In the genomic region with DNA sequence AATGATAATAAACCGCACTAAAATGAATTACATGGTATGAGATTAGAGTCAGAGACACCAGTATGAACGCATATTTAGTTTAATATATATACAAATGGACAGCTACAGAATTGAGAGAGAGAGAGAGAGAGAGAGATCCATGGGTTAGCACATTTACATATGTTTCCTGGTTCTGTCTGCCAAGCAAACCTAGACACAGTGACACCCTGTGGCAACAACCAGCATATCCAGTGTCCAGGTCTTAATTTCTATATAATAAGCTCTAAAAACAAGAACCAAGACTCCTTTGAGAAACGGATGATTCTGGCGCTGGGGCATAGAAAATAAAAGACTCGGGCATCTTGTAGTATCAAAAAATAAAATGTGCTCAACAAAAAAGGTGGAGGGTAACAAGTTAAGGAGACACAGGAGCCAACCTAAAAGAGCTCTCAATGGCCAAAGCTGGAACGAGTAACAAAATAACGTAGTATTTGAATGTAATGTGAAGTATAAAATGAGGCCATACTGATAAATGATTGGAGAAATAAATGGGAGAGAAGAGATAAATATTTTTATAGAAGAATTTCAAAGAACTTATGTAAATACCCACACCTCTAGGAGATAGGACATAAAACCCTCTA, we compare ENCODE assay signal across 8 cellular contexts.
DNase-seq lines count a peak whose midpoint lies in the region; ATAC-seq, FAIRE-seq and TF ChIP-seq lines count a peak whose summit lies in the region.

No MANE protein-coding gene starts in this region.

- no peaks in the 10 kb centered on the region for H3K27me3 ChIP-seq in neural progenitor cell

- H4K20me1 ChIP-seq in neural progenitor cell (ENCODE audit: low read depth) = peaks cover 5% of the 10 kb centered on the region

- no peaks in the 10 kb centered on the region for H3K27me3 Mint-ChIP-seq in activated CD4-positive, alpha-beta T cell treated with anti-CD3 and anti-CD28 coated beads, Interleukin-2, amount 10 ng/mL, durations not matched to agents 24 days and 14 days
- peaks cover 2% of the 10 kb centered on the region for H3K27me3 Mint-ChIP-seq in neural progenitor cell (ENCODE audit: insufficient read depth, low read depth)

- peak; percentile 68 for TF ChIP-seq CTCF in neural progenitor cell (IDR thresholded peaks at IDR 0.05)

- no peak overlapping the region for H3K4me2 ChIP-seq in neural progenitor cell

- H3K27ac Mint-ChIP-seq in activated CD4-positive, alpha-beta T cell treated with anti-CD3 and anti-CD28 coated beads, Interleukin-2, amount 10 ng/mL, durations not matched to agents 24 days and 14 days = no peak overlapping the region
- no peak overlapping the region for H3K27ac Mint-ChIP-seq in neural progenitor cell

- H3K36me3 Mint-ChIP-seq in activated CD4-positive, alpha-beta T cell treated with anti-CD3 and anti-CD28 coated beads, Interleukin-2, amount 10 ng/mL, durations not matched to agents 24 days and 14 days (ENCODE audit: low read depth) = no peaks in the 10 kb centered on the region
- peaks cover 41% of the 10 kb centered on the region for H3K36me3 Mint-ChIP-seq in neural progenitor cell

- H3K9ac ChIP-seq in neural progenitor cell = no peak overlapping the region

- H2AFZ ChIP-seq in neural progenitor cell (replicated peaks) = no peak overlapping the region

- no peaks in the 10 kb centered on the region for H3K4me1 ChIP-seq in neural progenitor cell

- H3K9me3 ChIP-seq in neural progenitor cell (ENCODE audit: low read depth) = no peaks in the 10 kb centered on the region

- DNase-seq in AG20443 (ENCODE audit: low spot score) = peak; percentile 68
- DNase-seq in NCI-H2171 (lab: John Stamatoyannopoulos, UW) = peak; percentile 13
- DNase-seq in activated CD4-positive, alpha-beta T cell treated with anti-CD3 and anti-CD28 coated beads, Interleukin-2, amount 10 ng/mL, durations not matched to agents 24 days and 14 days = peak; percentile 81
- DNase-seq in neural progenitor cell (ENCODE audit: low spot score) = peak; percentile 59
- DNase-seq in frontal cortex (ENCODE audit: low spot score in 2 of 2) = no peak

- H3K9me3 Mint-ChIP-seq in activated CD4-positive, alpha-beta T cell treated with anti-CD3 and anti-CD28 coated beads, Interleukin-2, amount 10 ng/mL, durations not matched to agents 24 days and 14 days = no peaks in the 10 kb centered on the region
- H3K9me3 Mint-ChIP-seq in neural progenitor cell = peaks cover 10% of the 10 kb centered on the region

- no peak overlapping the region for H3K27ac ChIP-seq in neural progenitor cell

- H3K4me3 Mint-ChIP-seq in activated CD4-positive, alpha-beta T cell treated with anti-CD3 and anti-CD28 coated beads, Interleukin-2, amount 10 ng/mL, durations not matched to agents 24 days and 14 days = no peak overlapping the region
- no peak overlapping the region for H3K4me3 Mint-ChIP-seq in neural progenitor cell

- no peaks in the 10 kb centered on the region for H3F3A ChIP-seq in neural progenitor cell (ENCODE audit: low read depth)

- intact Hi-C loops in activated CD4-positive, alpha-beta T cell treated with anti-CD3 and anti-CD28 coated beads, Interleukin-2, amount 10 ng/mL, durations not matched to agents 24 days and 14 days (cut with micrococcal nuclease) = loop anchor here (1.0 to 2.0 kb wide), 3 partner anchors 111 to 584 kb away; no protein-coding TSS in a partner anchor

- peaks cover 46% of the 10 kb centered on the region for H3K79me2 ChIP-seq in neural progenitor cell (ENCODE audit: low read depth)

- no peak overlapping the region for H3K4me3 ChIP-seq in neural progenitor cell

- no peaks in the 10 kb centered on the region for H3K36me3 ChIP-seq in neural progenitor cell

- no peak for FAIRE-seq in frontal cortex (lab: Jason Lieb, UNC)

- no peaks in the 10 kb centered on the region for H3K4me1 Mint-ChIP-seq in activated CD4-positive, alpha-beta T cell treated with anti-CD3 and anti-CD28 coated beads, Interleukin-2, amount 10 ng/mL, durations not matched to agents 24 days and 14 days
- no peaks in the 10 kb centered on the region for H3K4me1 Mint-ChIP-seq in neural progenitor cell

- ATAC-seq in GM18508 (IDR thresholded peaks at IDR 0.05; ENCODE audit: insufficient read depth, unreplicated experiment) (peak; percentile 90), HG02981 (IDR thresholded peaks at IDR 0.05; ENCODE audit: unreplicated experiment) (peak; percentile 91), esophagus mucosa (peak; percentile 79)

Comparison
In these comparisons a context has a peak if more than half of its experiments do, and no peak if none do; other contexts are left out.
1. DNase-seq: peak in AG20443 (single experiment), NCI-H2171 (single experiment), activated CD4-positive, alpha-beta T cell treated with anti-CD3 and anti-CD28 coated beads, Interleukin-2, amount 10 ng/mL, durations not matched to agents 24 days and 14 days (single experiment) and neural progenitor cell (single experiment); none in frontal cortex (0 of 2).
2. Peak in every context shown above with its lines, with median percentiles within 50 percentile points of each other: ATAC-seq.